ENCODE assay signal across 8 cellular contexts in genomic region chr7:76356823-76357222, GRCh38. TPM values are rescaled to one million over a fixed set of nuclear protein-coding genes. Genes with fewer than 3 reads are reported as not detected.
DNase-seq lines count a peak whose midpoint lies in the region; ATAC-seq, FAIRE-seq and TF ChIP-seq lines count a peak whose summit lies in the region.

No MANE protein-coding gene starts in this region.

- H4K20me1 ChIP-seq in astrocyte (ENCODE audit: insufficient read depth, low read length): peaks cover 63% of the 10 kb centered on the region

- H3K4me1 ChIP-seq in ES-I3 (ENCODE audit: insufficient read depth, low read length) (peaks cover 26% of the 10 kb centered on the region), astrocyte (ENCODE audit: insufficient read depth, low read length) (peaks cover 19% of the 10 kb centered on the region), liver (ENCODE audit: control insufficient read depth in 4 of 4, insufficient read depth in 4 of 4, low read length in 3 of 4) (peaks cover 3 to 19% (median 14%) of the 10 kb centered on the region in 4 donors), vagina (peaks cover 58% of the 10 kb centered on the region)

- no peak for TF ChIP-seq RAD21 in liver (IDR thresholded peaks at IDR 0.05)

- peak overlapping the region; percentile 98 for H3K4me3 Mint-ChIP-seq in astrocyte (ENCODE audit: unreplicated experiment)

- 72% methylated on average over 6 of the region's 6 CpGs for WGBS in liver

- H3K27me3 ChIP-seq in astrocyte (ENCODE audit: insufficient read depth, low read length) (no peaks in the 10 kb centered on the region), liver (ENCODE audit: control insufficient read depth in 4 of 4, insufficient read depth in 4 of 4, low read length in 3 of 4) (no peaks in the 10 kb centered on the region), vagina (no peaks in the 10 kb centered on the region)

- peak overlapping the region; percentile 87 for H3K4me2 ChIP-seq in astrocyte (ENCODE audit: low read length)

- no peak for FAIRE-seq in astrocyte (lab: Jason Lieb, UNC)

- peaks cover 27% of the 10 kb centered on the region for H3K4me1 Mint-ChIP-seq in astrocyte (ENCODE audit: low read depth, unreplicated experiment)

- H3K36me3 ChIP-seq in ES-I3 (ENCODE audit: insufficient read depth, low read length) (peaks cover 20% of the 10 kb centered on the region), astrocyte (ENCODE audit: insufficient read depth, low read length) (peaks cover 16% of the 10 kb centered on the region), liver (ENCODE audit: control insufficient read depth in 4 of 4, insufficient read depth in 3 of 4, low read depth in 1 of 4, low read length in 3 of 4) (peaks cover 0 to 3% (median 1%) of the 10 kb centered on the region in 4 donors), vagina (no peaks in the 10 kb centered on the region)

- H3K9me3 Mint-ChIP-seq in astrocyte (ENCODE audit: unreplicated experiment): no peaks in the 10 kb centered on the region

- H3K79me2 ChIP-seq in astrocyte (ENCODE audit: insufficient read depth, low read length): peaks cover 70% of the 10 kb centered on the region

- H3K4me3 ChIP-seq in NB4 (ENCODE audit: low read depth, low read length) (peak overlapping the region; percentile 80), astrocyte (ENCODE audit: insufficient read depth, low read depth, low read length) (peak overlapping the region; percentile 95), liver (ENCODE audit: low read depth in 1 of 3, low read length in 3 of 3) (peak overlapping the region in 1 of 3 donors; percentile 86), vagina (peak overlapping the region; percentile 82 to 91)

- H3K36me3 Mint-ChIP-seq in astrocyte (ENCODE audit: low read depth, unreplicated experiment): peaks cover 27% of the 10 kb centered on the region

- intact Hi-C loops in vagina (cut with DNase I): no loop called here

- TF ChIP-seq CTCF in NB4 (IDR thresholded peaks at IDR 0.05; ENCODE audit: low read depth, low read length): no peak
- no peak for TF ChIP-seq CTCF in astrocyte (IDR thresholded peaks at IDR 0.05; ENCODE audit: insufficient read depth, low read depth, low read length)
- no peak for TF ChIP-seq CTCF in liver (IDR thresholded peaks at IDR 0.05; ENCODE audit: low read depth, low read length, missing input control)
- TF ChIP-seq CTCF in vagina (IDR thresholded peaks at IDR 0.05): no peak

- H3K9me3 ChIP-seq in ES-I3 (ENCODE audit: control insufficient read depth, insufficient read depth, low read length) (no peaks in the 10 kb centered on the region), astrocyte (ENCODE audit: insufficient read depth, low read depth, low read length) (no peaks in the 10 kb centered on the region), liver (ENCODE audit: control insufficient read depth in 4 of 4, low read length in 3 of 4) (no peaks in the 10 kb centered on the region), vagina (no peaks in the 10 kb centered on the region)

- no peak for ATAC-seq in GM21515 (IDR thresholded peaks at IDR 0.05; ENCODE audit: unreplicated experiment)

- peak; percentile 42 for DNase-seq in NB4 (ENCODE audit: low read depth)
- no peak for DNase-seq in astrocyte (ENCODE audit: low read depth)
- DNase-seq in vagina (ENCODE audit: extremely low spot score in 2 of 2): no peak
- DNase-seq in activated CD4-positive, CD25-positive, alpha-beta regulatory T cell treated with anti-CD3 and anti-CD28 coated beads, Interleukin-2, amount 50 U/mL, for 72 hours: no peak
- no peak for DNase-seq in OCI-M2 (lab: John Stamatoyannopoulos, UW; ENCODE audit: unreplicated experiment)

- H3K27ac ChIP-seq in astrocyte (ENCODE audit: low read depth, low read length): peak overlapping the region; percentile 99
- H3K27ac ChIP-seq in liver (ENCODE audit: low read depth in 1 of 2, low read length in 2 of 2): peak overlapping the region in 1 of 2 donors; percentile 97
- H3K27ac ChIP-seq in vagina: peak overlapping the region; percentile 100

- H3K27me3 Mint-ChIP-seq in astrocyte (ENCODE audit: low read depth, unreplicated experiment): no peaks in the 10 kb centered on the region

- H3K9ac ChIP-seq in ES-I3 (ENCODE audit: low read depth, low read length) (peak overlapping the region; percentile 98; the same call in 1 of the 2 replicates), astrocyte (ENCODE audit: low read length) (peak overlapping the region; percentile 95), liver (ENCODE audit: low read depth in 1 of 2, low read length in 2 of 2) (peak overlapping the region; percentile 26 to 97)

- H2AFZ ChIP-seq in astrocyte (ENCODE audit: low read depth, low read length): no peak overlapping the region

- TF ChIP-seq POLR2A in NB4 (IDR thresholded peaks at IDR 0.05; ENCODE audit: extremely low read depth, insufficient read length) (no peak), vagina (IDR thresholded peaks at IDR 0.05) (no peak)

- H3K27ac Mint-ChIP-seq in astrocyte (ENCODE audit: unreplicated experiment): peak overlapping the region; percentile 95

TF ChIP-seq in liver, 16 proteins besides CTCF, POLR2A, EP300 and RAD21:
- TF ChIP-seq REST (IDR thresholded peaks at IDR 0.05) (no peak), JUND (IDR thresholded peaks at IDR 0.05) (no peak), NR2F2 (IDR thresholded peaks at IDR 0.05) (no peak), GABPA (IDR thresholded peaks at IDR 0.05 in 1 of 2, conservative IDR thresholded peaks at IDR 0.05 in 1 of 2) (no peak), HNF4A (conservative IDR thresholded peaks at IDR 0.05) (no peak), YY1 (IDR thresholded peaks at IDR 0.05) (no peak), TAF1 (conservative IDR thresholded peaks at IDR 0.05) (no peak), HNF4G (IDR thresholded peaks at IDR 0.05) (no peak), RXRA (IDR thresholded peaks at IDR 0.05) (no peak), FOXA2 (IDR thresholded peaks at IDR 0.05) (no peak), FOXA1 (IDR thresholded peaks at IDR 0.05) (no peak), MAX (IDR thresholded peaks at IDR 0.05) (no peak), EGR1 (IDR thresholded peaks at IDR 0.05; ENCODE audit: low read depth in 2 of 2) (no peak), ATF3 (IDR thresholded peaks at IDR 0.05) (no peak), SP1 (IDR thresholded peaks at IDR 0.05) (no peak), ZBTB33 (IDR thresholded peaks at IDR 0.05) (no peak)

RNA-seq across cellular contexts. Expression of gene YWHAG, which starts 2.0 kb away (rescaled TPM):
- 344 and 351 TPM in 2 replicates for total RNA-seq in astrocyte
- total RNA-seq in liver: 10 to 100 TPM; 43.1 to 46.7 TPM
- polyA plus RNA-seq in liver: 10 to 100 TPM; 11.6 to 43.9 TPM
- total RNA-seq in vagina: 73.2 TPM

RNA-seq across cellular contexts. Expression of gene SSC4D, which starts 52.7 kb away (rescaled TPM):
- 6.0 and 7.4 TPM in 2 replicates for total RNA-seq in astrocyte
- 1 to 10 TPM; 1.2 to 1.3 TPM for total RNA-seq in liver
- polyA plus RNA-seq in liver: 1 to 10 TPM; 1.7 to 2.3 TPM
- total RNA-seq in vagina: not detected

RNA-seq across cellular contexts. Expression of gene HSPB1, which starts 54.4 kb away (rescaled TPM):
- 933 and 1,069 TPM in 2 replicates for total RNA-seq in astrocyte
- 10 to 100 TPM; 25.5 to 39.2 TPM for total RNA-seq in liver
- 100 to 1,000 TPM; 169 to 186 TPM for polyA plus RNA-seq in liver
- 3,606 TPM for total RNA-seq in vagina

Comparison
In these comparisons a context has a peak if more than half of its experiments do, and no peak if none do; other contexts are left out.
1. RNA of gene HSPB1, which starts 54.4 kb away (total RNA-seq): 3,606 TPM in vagina (single experiment) and 933 to 1,069 TPM in astrocyte; 25.5 to 39.2 TPM in liver; every median in the first group is over 10 times any median in the second.
2. Peak in every context shown above with its lines, with median percentiles within 50 percentile points of each other: H3K9ac ChIP-seq.